Comparison of ENCODE assay signal across 8 cellular contexts in genomic region chr19:10380311-10381102, GRCh38. TPM values are rescaled to one million over a fixed set of nuclear protein-coding genes. Genes with fewer than 3 reads are reported as not detected.
DNase-seq lines count a peak whose midpoint lies in the region; ATAC-seq and TF ChIP-seq lines count a peak whose summit lies in the region.

Gene TYK2 (minus strand): TSS chr19:10380572. CDS start chr19:10378406, 2,166 bp downstream.

- no peaks in the 10 kb centered on the region for H3K27me3 ChIP-seq in BJ (ENCODE audit: control insufficient read depth, insufficient read depth, low read length)
- H3K27me3 ChIP-seq in colonic mucosa, result no peaks in the 10 kb centered on the region
- H3K27me3 ChIP-seq in layer of hippocampus (ENCODE audit: control insufficient read depth, insufficient read depth, low read length), result no peaks in the 10 kb centered on the region

- ATAC-seq in GM19324 (IDR thresholded peaks at IDR 0.05; ENCODE audit: low FRiP score, unreplicated experiment) (peak; percentile 95), HG03469 (IDR thresholded peaks at IDR 0.05; ENCODE audit: unreplicated experiment) (peak; percentile 80)

- POLR2A ChIA-PET in BJ (lab: Charles Lee), result interaction anchor here (0.6 to 0.7 kb wide), 4 partner anchors 22 to 545 kb away, joined by 3 to 5 read pairs (median 4); no protein-coding TSS in a partner anchor

- TF ChIP-seq CTCF in BJ (IDR thresholded peaks at IDR 0.05; ENCODE audit: insufficient read depth, low read depth, low read length) (no peak), colonic mucosa (IDR thresholded peaks at IDR 0.05) (no peak)

- H3K4me1 ChIP-seq in colonic mucosa, result peaks cover 8% of the 10 kb centered on the region

- H3K36me3 Mint-ChIP-seq in activated CD4-positive, alpha-beta T cell treated with anti-CD3 and anti-CD28 coated beads, Interleukin-2, amount 10 ng/mL, durations not matched to agents 24 days and 14 days (ENCODE audit: low read depth), result peaks cover 30% of the 10 kb centered on the region

- H3K4me3 Mint-ChIP-seq in activated CD4-positive, alpha-beta T cell treated with anti-CD3 and anti-CD28 coated beads, Interleukin-2, amount 10 ng/mL, durations not matched to agents 24 days and 14 days, result peak within 1 kb of the TSS; percentile 92

- peaks cover 20% of the 10 kb centered on the region for H3K4me1 Mint-ChIP-seq in activated CD4-positive, alpha-beta T cell treated with anti-CD3 and anti-CD28 coated beads, Interleukin-2, amount 10 ng/mL, durations not matched to agents 24 days and 14 days

- peak within 1 kb of the TSS; percentile 98 to 99 for H3K9ac ChIP-seq in colonic mucosa (ENCODE audit: low read depth in 2 of 2, low read length in 2 of 2)

- H3K27ac Mint-ChIP-seq in activated CD4-positive, alpha-beta T cell treated with anti-CD3 and anti-CD28 coated beads, Interleukin-2, amount 10 ng/mL, durations not matched to agents 24 days and 14 days, result peak within 1 kb of the TSS; percentile 91

- peaks cover 5% of the 10 kb centered on the region for H3K36me3 ChIP-seq in BJ (ENCODE audit: control insufficient read depth, insufficient read depth, low read length)
- H3K36me3 ChIP-seq in colonic mucosa, result peaks cover 5% of the 10 kb centered on the region

- H3K4me3 ChIP-seq in BJ (ENCODE audit: low read depth, low read length), result peak within 1 kb of the TSS; percentile 87
- peak within 1 kb of the TSS; percentile 91 for H3K4me3 ChIP-seq in colonic mucosa

- CTCF ChIA-PET in BJ (lab: Yijun Ruan, JAX), result interaction anchor here (0.6 to 11.7 kb wide), 7 partner anchors 8 to 319 kb away, joined by 3 to 228 read pairs (median 4); partner anchors contain the start of gene ICAM1

- DNase-seq in BJ (ENCODE audit: low read depth), result peak; percentile 93
- DNase-seq in NCI-H526 treated with DMSO at 0.1 percent for 48 hours (lab: John Stamatoyannopoulos, UW), result peak; percentile 89
- DNase-seq in activated CD4-positive, alpha-beta T cell treated with anti-CD3 and anti-CD28 coated beads, Interleukin-2, amount 10 ng/mL, durations not matched to agents 24 days and 14 days, result peak; percentile 99
- peak; percentile 99 for DNase-seq in colonic mucosa
- peak; percentile 91 to 95 for DNase-seq in stimulated activated CD4-positive, alpha-beta T cell treated with anti-CD3 and anti-CD28 coated beads, Interleukin-1b, Interleukin-23, amount 100 ng/mL, for 4 hours (ENCODE audit: low read depth in 2 of 2)

- H3K27ac ChIP-seq in colonic mucosa (peak within 1 kb of the TSS; percentile 69), layer of hippocampus (ENCODE audit: low read depth, low read length) (peak within 1 kb of the TSS; percentile 70)

- intact Hi-C loops in activated CD4-positive, alpha-beta T cell treated with anti-CD3 and anti-CD28 coated beads, Interleukin-2, amount 10 ng/mL, durations not matched to agents 24 days and 14 days (cut with micrococcal nuclease), result loop anchor here (2.0 kb wide), 3 partner anchors 48 to 120 kb away; partner anchors contain the start of genes ICAM1 and RAVER1
- intact Hi-C loops in colonic mucosa (cut with DNase I), result loop anchor here (5.0 kb wide), 1 partner anchor 43 kb away; the partner anchor contains the start of gene ICAM3

- H3K9me3 ChIP-seq in colonic mucosa, result no peaks in the 10 kb centered on the region

- H3K27me3 Mint-ChIP-seq in activated CD4-positive, alpha-beta T cell treated with anti-CD3 and anti-CD28 coated beads, Interleukin-2, amount 10 ng/mL, durations not matched to agents 24 days and 14 days, result peaks cover 1% of the 10 kb centered on the region

- H3K9me3 Mint-ChIP-seq in activated CD4-positive, alpha-beta T cell treated with anti-CD3 and anti-CD28 coated beads, Interleukin-2, amount 10 ng/mL, durations not matched to agents 24 days and 14 days, result peaks cover 8% of the 10 kb centered on the region

RNA-seq across cellular contexts. Expression of gene TYK2, which starts in this region (rescaled TPM):
- 31.7 and 40.9 TPM in 2 replicates for polyA plus RNA-seq in BJ (2011; rRNA removed)
- 30.4 and 33.3 TPM in 2 replicates for polyA minus RNA-seq in BJ (2011; rRNA and poly(A)+ RNA removed)
- total RNA-seq in activated CD4-positive, alpha-beta T cell treated with anti-CD3 and anti-CD28 coated beads, Interleukin-2, amount 10 ng/mL, durations not matched to agents 24 days and 14 days, result 244 and 255 TPM in 2 replicates
- 100 to 1,000 TPM in 1 of 2 donors, 10 to 100 TPM in 1; 76.3 to 148 TPM for total RNA-seq in colonic mucosa

Comparison
In these comparisons a context has a peak if more than half of its experiments do, and no peak if none do; other contexts are left out.
1. Peak in every context shown above with its lines: DNase-seq, ATAC-seq, H3K4me3 ChIP-seq and H3K27ac ChIP-seq.